Comparison of ENCODE assay signal across 3 cellular contexts in genomic region chr19:21908066-21908465, GRCh38.
"Had no signal": no experiment of that assay in that cellular context is flagged by ENCODE, and none has a peak within 500 bp of the region (broad histone marks: within the 10 kb centered on the region; RNA-seq: fewer than 3 reads in every experiment).

No MANE protein-coding gene starts in this region.

- H3K4me3 ChIP-seq: GM12878 had no signal

- DNase-seq: GDM1, GF-D8 had no signal
